In the genomic region with DNA sequence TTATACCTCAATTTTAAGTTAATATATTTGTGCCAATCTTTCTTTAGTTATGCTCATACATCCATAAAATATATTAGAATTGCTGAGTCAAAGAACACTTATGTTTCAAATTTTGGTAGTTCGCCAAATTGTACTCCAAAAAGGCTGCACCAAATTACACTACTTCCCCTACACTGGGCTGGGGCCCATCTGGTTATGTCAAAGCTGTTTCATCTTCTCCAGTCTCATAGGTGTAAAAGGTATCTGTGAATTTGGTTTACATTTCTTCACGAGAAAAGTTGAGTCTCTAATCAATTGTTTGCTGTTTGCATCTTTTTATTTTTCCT, we compare ENCODE assay signal across 8 cellular contexts. TPM values are rescaled to one million over a fixed set of nuclear protein-coding genes. Genes with fewer than 3 reads are reported as not detected.
DNase-seq lines count a peak whose midpoint lies in the region; ATAC-seq and TF ChIP-seq lines count a peak whose summit lies in the region.

No MANE protein-coding gene starts in this region.

- no peaks in the 10 kb centered on the region for H3K27me3 Mint-ChIP-seq in CD4-positive, alpha-beta T cell
- no peaks in the 10 kb centered on the region for H3K27me3 Mint-ChIP-seq in neural crest cell (ENCODE audit: low read depth)

- intact Hi-C loops in CD4-positive, alpha-beta T cell (cut with DNase I, micrococcal nuclease): loop anchor here (1.0 to 10.0 kb wide), 12 partner anchors 8 to 1333 kb away; a partner anchor contains a TSS

- no peak overlapping the region; the same call in 1 of the 2 replicates for H3K9ac ChIP-seq in MM.1S (ENCODE audit: low read length)

- H3K36me3 ChIP-seq in MM.1S (replicated peaks; ENCODE audit: insufficient read depth, low read length): no peaks in the 10 kb centered on the region

- peaks cover 12% of the 10 kb centered on the region for H3K36me3 Mint-ChIP-seq in CD4-positive, alpha-beta T cell (ENCODE audit: low read depth)
- H3K36me3 Mint-ChIP-seq in neural crest cell (ENCODE audit: low read depth): peaks cover 4% of the 10 kb centered on the region

- H3K9me2 ChIP-seq in MM.1S (replicated peaks; ENCODE audit: insufficient read depth, low read length): no peaks in the 10 kb centered on the region

- POLR2A ChIA-PET in CD4-positive, alpha-beta T cell (lab: Charles Lee): interaction anchor here (0.7 to 2.1 kb wide), 6 partner anchors 8 to 1328 kb away, joined by 3 to 7 read pairs (median 4); a partner anchor contains a TSS

- no peak for DNase-seq in CD4-positive, alpha-beta T cell
- DNase-seq in MM.1S: no peak
- DNase-seq in coronary artery (ENCODE audit: low spot score): no peak
- no peak for DNase-seq in neural crest cell (ENCODE audit: low read depth, low spot score)
- no peak for DNase-seq in dermis blood vessel endothelial cell
- no peak for DNase-seq in activated effector memory CD4-positive, alpha-beta T cell treated with Interleukin-2 at 50 U/mL for 16 hours
- no peak for DNase-seq in NCI-H1417 (lab: John Stamatoyannopoulos, UW)

- peaks cover 56% of the 10 kb centered on the region for H3K4me1 Mint-ChIP-seq in CD4-positive, alpha-beta T cell (ENCODE audit: low read depth)
- peaks cover 68% of the 10 kb centered on the region for H3K4me1 Mint-ChIP-seq in neural crest cell

- H3K4me3 Mint-ChIP-seq in CD4-positive, alpha-beta T cell: peak overlapping the region; percentile 86
- H3K4me3 Mint-ChIP-seq in neural crest cell: peak overlapping the region; percentile 89

- H3K27me3 ChIP-seq in CD4-positive, alpha-beta T cell (ENCODE audit: control insufficient read depth, insufficient read depth, low read length): no peaks in the 10 kb centered on the region
- no peaks in the 10 kb centered on the region for H3K27me3 ChIP-seq in MM.1S (replicated peaks; ENCODE audit: insufficient read depth, low read length)

- CTCF ChIA-PET in CD4-positive, alpha-beta T cell (lab: Charles Lee): interaction anchor here (0.9 to 1.5 kb wide), 3 partner anchors 25 to 1327 kb away, joined by 3 to 8 read pairs (median 4); no protein-coding TSS in a partner anchor

- H2AFZ ChIP-seq in MM.1S (ENCODE audit: low read length): peak overlapping the region; percentile 67

- ATAC-seq in CD4-positive, alpha-beta T cell (ENCODE audit: poor library complexity): no peak
- ATAC-seq in GM21423 (IDR thresholded peaks at IDR 0.05; ENCODE audit: unreplicated experiment): no peak

- H3K9me3 ChIP-seq in CD4-positive, alpha-beta T cell (ENCODE audit: control insufficient read depth, low read length): no peaks in the 10 kb centered on the region
- H3K9me3 ChIP-seq in MM.1S (replicated peaks; ENCODE audit: insufficient read depth, low read length): no peaks in the 10 kb centered on the region

- peaks cover 22% of the 10 kb centered on the region for H3K79me2 ChIP-seq in MM.1S (ENCODE audit: low read length)

- no peaks in the 10 kb centered on the region for H4K20me1 ChIP-seq in MM.1S (ENCODE audit: insufficient read depth, low read length)

- H3K4me3 ChIP-seq in MM.1S (ENCODE audit: low read length) (peak overlapping the region; percentile 90), coronary artery (peak overlapping the region; percentile 93)

- H3K9me3 Mint-ChIP-seq in CD4-positive, alpha-beta T cell: no peaks in the 10 kb centered on the region
- peaks cover 11% of the 10 kb centered on the region for H3K9me3 Mint-ChIP-seq in neural crest cell

- peak overlapping the region; percentile 71 for H3K4me2 ChIP-seq in MM.1S (ENCODE audit: low read depth, low read length)

- H3K27ac ChIP-seq in CD4-positive, alpha-beta T cell (ENCODE audit: low read depth, low read length): no peak overlapping the region
- H3K27ac ChIP-seq in MM.1S (ENCODE audit: low read length): no peak overlapping the region; the same call in 1 of the 2 replicates
- peak overlapping the region in 1 of 2 donors; percentile 90 for H3K27ac ChIP-seq in coronary artery

- peak overlapping the region; percentile 76 for H3K27ac Mint-ChIP-seq in CD4-positive, alpha-beta T cell
- H3K27ac Mint-ChIP-seq in neural crest cell (ENCODE audit: unreplicated experiment): peak overlapping the region; percentile 45

- H3K4me1 ChIP-seq in MM.1S (ENCODE audit: low read length): peaks cover 22% of the 10 kb centered on the region

- H3F3A ChIP-seq in MM.1S (ENCODE audit: insufficient read depth, low read length): peaks cover 17% of the 10 kb centered on the region

- no peak for TF ChIP-seq CTCF in CD4-positive, alpha-beta T cell (IDR thresholded peaks at IDR 0.05)
- no peak for TF ChIP-seq CTCF in MM.1S (IDR thresholded peaks at IDR 0.05; ENCODE audit: low read length)
- no peak for TF ChIP-seq CTCF in coronary artery (IDR thresholded peaks at IDR 0.05)
- no peak for TF ChIP-seq CTCF in neural crest cell (conservative IDR thresholded peaks at IDR 0.05)

RNA-seq across cellular contexts. Expression of a gene that starts 0.7 kb away (rescaled TPM):
- total RNA-seq in CD4-positive, alpha-beta T cell: under 1 TPM; 0.22 to 0.34 TPM
- 6.8 and 8.1 TPM in 2 replicates for total RNA-seq in neural crest cell
- 0.37 and 0.85 TPM in 2 replicates for total RNA-seq in dermis blood vessel endothelial cell
